In the genomic region with DNA sequence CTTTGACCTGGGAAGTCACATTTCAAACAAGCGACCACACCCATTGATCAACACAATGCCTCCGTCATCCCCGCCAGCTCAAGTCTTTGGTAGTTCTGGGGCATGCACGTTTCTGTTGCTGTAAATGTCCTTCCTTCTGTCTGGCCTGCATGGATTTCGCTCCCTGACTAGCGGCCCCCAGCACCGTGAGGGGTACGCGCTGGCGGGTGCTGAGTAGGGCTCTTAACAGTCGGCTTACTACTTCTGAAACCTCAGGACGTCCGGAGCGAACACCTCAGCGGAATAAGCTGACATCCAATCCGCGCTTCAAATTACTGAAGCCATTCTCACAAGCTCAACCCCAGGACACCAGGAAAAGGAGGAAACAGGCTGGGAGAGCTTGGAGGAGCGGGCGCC, we compare ENCODE assay signal across 8 cellular contexts. TPM values are rescaled to one million over a fixed set of nuclear protein-coding genes. Genes with fewer than 3 reads are reported as not detected.
DNase-seq lines count a peak whose midpoint lies in the region; ATAC-seq and TF ChIP-seq lines count a peak whose summit lies in the region.

No MANE protein-coding gene starts in this region.

- POLR2A ChIA-PET in WTC11 (lab: Charles Lee): interaction anchor here (1.5 kb wide), 1 partner anchor 93 kb away, joined by 3 read pairs; no protein-coding TSS in a partner anchor

- DNase-seq in DMS 273 treated with DMSO at 0.1 percent for 48 hours (lab: John Stamatoyannopoulos, UW) (peak; percentile 56), HL-60 (ENCODE audit: low read depth in 1 of 2, low spot score in 1 of 2) (peak in 1 of 2 experiments; percentile 20), WTC11 (ENCODE audit: low spot score) (no peak), epithelial cell of esophagus (ENCODE audit: low read depth) (peak; percentile 63), NCI-H226 (no peak), inferior parietal cortex (ENCODE audit: extremely low spot score) (no peak)
- no peak for DNase-seq in natural killer cell treated with Interleukin-12 subunit alpha and Interleukin-12 subunit beta and Interleukin-15 and Interleukin-18, amount 100 ng/mL, for 72 hours (ENCODE audit: low spot score)

- peak overlapping the region; percentile 69 for H3K4me3 ChIP-seq in HL-60 (replicated peaks; ENCODE audit: insufficient read depth, low read length)
- peak overlapping the region; percentile 80 for H3K4me3 ChIP-seq in epithelial cell of esophagus (ENCODE audit: low read length)

- ATAC-seq in GM19467 (IDR thresholded peaks at IDR 0.05; ENCODE audit: unreplicated experiment) (peak; percentile 47), WTC11 (peak; percentile 21)
- ATAC-seq in natural killer cell treated with Interleukin-12 subunit alpha and Interleukin-12 subunit beta and Interleukin-15 and Interleukin-18, amount 100 ng/mL, for 72 hours: peak in 1 of 2 donors; percentile 58

- CTCF ChIA-PET in WTC11 (lab: Charles Lee): interaction anchor here (0.8 to 3.9 kb wide), 5 partner anchors 13 to 249 kb away, joined by 3 to 17 read pairs (median 5); no protein-coding TSS in a partner anchor

- no peaks in the 10 kb centered on the region for H3K9me3 Mint-ChIP-seq in WTC11
- H3K9me3 Mint-ChIP-seq in natural killer cell treated with Interleukin-12 subunit alpha and Interleukin-12 subunit beta and Interleukin-15 and Interleukin-18, amount 100 ng/mL, for 72 hours: no peaks in the 10 kb centered on the region

- no peaks in the 10 kb centered on the region for H3K27me3 ChIP-seq in HL-60 (ENCODE audit: insufficient read depth, poor library complexity, severe bottlenecking)

- H3K4me3 Mint-ChIP-seq in WTC11: peak overlapping the region; percentile 89
- H3K4me3 Mint-ChIP-seq in natural killer cell treated with Interleukin-12 subunit alpha and Interleukin-12 subunit beta and Interleukin-15 and Interleukin-18, amount 100 ng/mL, for 72 hours: peak overlapping the region; percentile 92

- TF ChIP-seq CTCF in HL-60 (IDR thresholded peaks at IDR 0.05; ENCODE audit: insufficient read depth, low read length) (no peak), WTC11 (IDR thresholded peaks at IDR 0.05) (no peak), epithelial cell of esophagus (IDR thresholded peaks at IDR 0.05; ENCODE audit: insufficient read depth, low read depth, low read length, missing control alignments) (no peak)

- H3K27me3 Mint-ChIP-seq in WTC11 (ENCODE audit: low read depth): peaks cover 5% of the 10 kb centered on the region
- peaks cover 0 to 5% of the 10 kb centered on the region in 2 donors for H3K27me3 Mint-ChIP-seq in natural killer cell treated with Interleukin-12 subunit alpha and Interleukin-12 subunit beta and Interleukin-15 and Interleukin-18, amount 100 ng/mL, for 72 hours

- H3K27ac Mint-ChIP-seq in WTC11: peak overlapping the region; percentile 92
- peak overlapping the region; percentile 88 to 94 for H3K27ac Mint-ChIP-seq in natural killer cell treated with Interleukin-12 subunit alpha and Interleukin-12 subunit beta and Interleukin-15 and Interleukin-18, amount 100 ng/mL, for 72 hours

- H3K27ac ChIP-seq in HL-60 (replicated peaks): peak overlapping the region; percentile 99

- H3K4me1 Mint-ChIP-seq in WTC11: peaks cover 22% of the 10 kb centered on the region
- H3K4me1 Mint-ChIP-seq in natural killer cell treated with Interleukin-12 subunit alpha and Interleukin-12 subunit beta and Interleukin-15 and Interleukin-18, amount 100 ng/mL, for 72 hours (ENCODE audit: low read depth in 2 of 2): peaks cover 35 to 42% of the 10 kb centered on the region in 2 donors

- peaks cover 3% of the 10 kb centered on the region for H3K36me3 Mint-ChIP-seq in WTC11
- H3K36me3 Mint-ChIP-seq in natural killer cell treated with Interleukin-12 subunit alpha and Interleukin-12 subunit beta and Interleukin-15 and Interleukin-18, amount 100 ng/mL, for 72 hours: peaks cover 8% of the 10 kb centered on the region

TF ChIP-seq in WTC11, 78 proteins besides CTCF, POLR2A, EP300 and RAD21:
- TF ChIP-seq ZNF317 (CRISPR knock-in tag; IDR thresholded peaks at IDR 0.05; ENCODE audit: borderline replicate concordance, low read depth) (no peak), MAX (CRISPR knock-in tag; IDR thresholded peaks at IDR 0.05) (no peak), ZMAT4 (CRISPR knock-in tag; IDR thresholded peaks at IDR 0.05) (no peak), ZBTB43 (CRISPR knock-in tag; IDR thresholded peaks at IDR 0.05) (no peak)
- TF ChIP-seq, protein P1, sequence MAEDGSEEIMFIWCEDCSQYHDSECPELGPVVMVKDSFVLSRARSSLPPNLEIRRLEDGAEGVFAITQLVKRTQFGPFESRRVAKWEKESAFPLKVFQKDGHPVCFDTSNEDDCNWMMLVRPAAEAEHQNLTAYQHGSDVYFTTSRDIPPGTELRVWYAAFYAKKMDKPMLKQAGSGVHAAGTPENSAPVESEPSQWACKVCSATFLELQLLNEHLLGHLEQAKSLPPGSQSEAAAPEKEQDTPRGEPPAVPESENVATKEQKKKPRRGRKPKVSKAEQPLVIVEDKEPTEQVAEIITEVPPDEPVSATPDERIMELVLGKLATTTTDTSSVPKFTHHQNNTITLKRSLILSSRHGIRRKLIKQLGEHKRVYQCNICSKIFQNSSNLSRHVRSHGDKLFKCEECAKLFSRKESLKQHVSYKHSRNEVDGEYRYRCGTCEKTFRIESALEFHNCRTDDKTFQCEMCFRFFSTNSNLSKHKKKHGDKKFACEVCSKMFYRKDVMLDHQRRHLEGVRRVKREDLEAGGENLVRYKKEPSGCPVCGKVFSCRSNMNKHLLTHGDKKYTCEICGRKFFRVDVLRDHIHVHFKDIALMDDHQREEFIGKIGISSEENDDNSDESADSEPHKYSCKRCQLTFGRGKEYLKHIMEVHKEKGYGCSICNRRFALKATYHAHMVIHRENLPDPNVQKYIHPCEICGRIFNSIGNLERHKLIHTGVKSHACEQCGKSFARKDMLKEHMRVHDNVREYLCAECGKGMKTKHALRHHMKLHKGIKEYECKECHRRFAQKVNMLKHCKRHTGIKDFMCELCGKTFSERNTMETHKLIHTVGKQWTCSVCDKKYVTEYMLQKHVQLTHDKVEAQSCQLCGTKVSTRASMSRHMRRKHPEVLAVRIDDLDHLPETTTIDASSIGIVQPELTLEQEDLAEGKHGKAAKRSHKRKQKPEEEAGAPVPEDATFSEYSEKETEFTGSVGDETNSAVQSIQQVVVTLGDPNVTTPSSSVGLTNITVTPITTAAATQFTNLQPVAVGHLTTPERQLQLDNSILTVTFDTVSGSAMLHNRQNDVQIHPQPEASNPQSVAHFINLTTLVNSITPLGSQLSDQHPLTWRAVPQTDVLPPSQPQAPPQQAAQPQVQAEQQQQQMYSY (CRISPR knock-in tag; IDR thresholded peaks at IDR 0.05): 0 out of 2 replicates have a peak, but pooled peaks have one; percentile 25

RNA-seq across cellular contexts. Expression of gene NUDCD3, which starts 0.5 kb away (rescaled TPM):
- 71.8 to 83.9 TPM (median 82.7 TPM) in 3 replicates for total RNA-seq in WTC11 (2021)
- total RNA-seq in natural killer cell treated with Interleukin-12 subunit alpha and Interleukin-12 subunit beta and Interleukin-15 and Interleukin-18, amount 100 ng/mL, for 72 hours: 100 to 1,000 TPM in 1 of 2 donors, 10 to 100 TPM in 1; 70.8 to 108 TPM

RNA-seq across cellular contexts. Expression of gene NPC1L1, which starts 51.2 kb away (rescaled TPM):
- 0.15 to 0.18 TPM (median 0.16 TPM) in 3 replicates for total RNA-seq in WTC11 (2021)
- total RNA-seq in natural killer cell treated with Interleukin-12 subunit alpha and Interleukin-12 subunit beta and Interleukin-15 and Interleukin-18, amount 100 ng/mL, for 72 hours: under 1 TPM in 1 of 2 donors, not detected in 1; 0.12 TPM

Comparison
In these comparisons a context has a peak if more than half of its experiments do, and no peak if none do; other contexts are left out.
1. DNase-seq: peak in DMS 273 treated with DMSO at 0.1 percent for 48 hours (single experiment) and epithelial cell of esophagus (single experiment); none in WTC11 (single experiment), natural killer cell treated with Interleukin-12 subunit alpha and Interleukin-12 subunit beta and Interleukin-15 and Interleukin-18, amount 100 ng/mL, for 72 hours (single experiment), NCI-H226 (single experiment) and inferior parietal cortex (single experiment).